9 cellular contexts compared by ENCODE assay signal in the genomic region with DNA sequence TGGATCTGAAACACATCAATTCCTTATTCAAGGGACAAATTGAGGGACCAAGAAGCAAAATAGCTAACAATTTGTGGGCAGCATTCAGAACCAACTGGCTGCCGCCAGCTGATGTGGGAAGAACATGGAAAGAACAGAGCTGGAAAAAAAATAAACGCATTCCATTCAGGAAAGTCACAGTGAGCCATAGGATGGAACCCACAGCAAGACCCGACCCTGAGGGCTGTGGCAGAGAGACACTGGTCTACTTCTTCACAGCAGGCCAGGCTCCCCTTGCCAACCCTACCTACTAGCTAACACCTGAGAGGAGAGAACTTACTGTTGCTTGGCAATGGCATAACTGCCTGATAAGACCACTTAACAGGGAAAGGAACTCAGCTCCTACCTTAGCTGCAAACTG.
DNase-seq lines count a peak whose midpoint lies in the region; ATAC-seq and TF ChIP-seq lines count a peak whose summit lies in the region.
"Had no signal": no experiment of that assay in that cellular context is flagged by ENCODE, and none has a peak within 500 bp of the region (broad histone marks: within the 10 kb centered on the region; RNA-seq: fewer than 3 reads in every experiment).

No MANE protein-coding gene starts in this region.

- no peak overlapping the region for H3K27ac ChIP-seq in HEK293 (ENCODE audit: extremely low read depth, low read depth, low read length)

- no peak overlapping the region for H3K4me3 ChIP-seq in HEK293 (ENCODE audit: low read depth, low read length)

- no peak for TF ChIP-seq CTCF in HEK293 (tag by site-specific recombination; IDR thresholded peaks at IDR 0.05)

- H3K27me3 Mint-ChIP-seq in activated T-helper 17 cell treated with anti-CD3 and anti-CD28 coated beads, Interleukin-2, amount 50 U/mL, for 72 hours, result no peaks in the 10 kb centered on the region
- H3K27me3 Mint-ChIP-seq in stimulated activated memory B cell treated with anti-CD40 and anti-IgM and Interleukin-4, amounts not matched to agents 10 μg/mL and 1 μg/mL and 100 μg/mL, for 72 hours, result no peaks in the 10 kb centered on the region
- H3K27me3 Mint-ChIP-seq in activated CD8-positive, alpha-beta T cell treated with anti-CD3 and anti-CD28 coated beads, Interleukin-2, amount 10 ng/mL, durations not matched to agents 7 days and 5 days (ENCODE audit: low read depth), result no peaks in the 10 kb centered on the region

- H3K4me1 ChIP-seq in HEK293 (ENCODE audit: control insufficient read depth, insufficient read depth, low read length), result peaks cover 3% of the 10 kb centered on the region

- no peak overlapping the region for H3K4me3 Mint-ChIP-seq in activated T-helper 17 cell treated with anti-CD3 and anti-CD28 coated beads, Interleukin-2, amount 50 U/mL, for 72 hours
- no peak overlapping the region for H3K4me3 Mint-ChIP-seq in stimulated activated memory B cell treated with anti-CD40 and anti-IgM and Interleukin-4, amounts not matched to agents 10 μg/mL and 1 μg/mL and 100 μg/mL, for 72 hours
- H3K4me3 Mint-ChIP-seq in activated CD8-positive, alpha-beta T cell treated with anti-CD3 and anti-CD28 coated beads, Interleukin-2, amount 10 ng/mL, durations not matched to agents 7 days and 5 days, result no peak overlapping the region

- H3K36me3 Mint-ChIP-seq in activated T-helper 17 cell treated with anti-CD3 and anti-CD28 coated beads, Interleukin-2, amount 50 U/mL, for 72 hours (ENCODE audit: low read depth), result peaks cover 13% of the 10 kb centered on the region
- peaks cover 6% of the 10 kb centered on the region for H3K36me3 Mint-ChIP-seq in stimulated activated memory B cell treated with anti-CD40 and anti-IgM and Interleukin-4, amounts not matched to agents 10 μg/mL and 1 μg/mL and 100 μg/mL, for 72 hours
- peaks cover 4% of the 10 kb centered on the region for H3K36me3 Mint-ChIP-seq in activated CD8-positive, alpha-beta T cell treated with anti-CD3 and anti-CD28 coated beads, Interleukin-2, amount 10 ng/mL, durations not matched to agents 7 days and 5 days (ENCODE audit: low read depth)

- POLR2A ChIA-PET in HEK293 (lab: Yijun Ruan, JAX), result no interaction called here
- POLR2A ChIA-PET in activated CD8-positive, alpha-beta T cell treated with anti-CD3 and anti-CD28 coated beads, Interleukin-2, amount 10 ng/mL, durations not matched to agents 7 days and 5 days (lab: Charles Lee), result no interaction called here

- no peaks in the 10 kb centered on the region for H3K36me3 ChIP-seq in HEK293 (ENCODE audit: control insufficient read depth in 2 of 2, insufficient read depth in 1 of 2, low read length in 2 of 2)

- DNase-seq in glomerular visceral epithelial cell (ENCODE audit: extremely low spot score), result peak; percentile 71
- DNase-seq in activated CD8-positive, alpha-beta T cell treated with anti-CD3 and anti-CD28 coated beads, Interleukin-2, amount 10 ng/mL, durations not matched to agents 7 days and 5 days, result no peak
- DNase-seq: stimulated activated CD4-positive, alpha-beta T cell treated with anti-CD3 and anti-CD28 coated beads, Interleukin-2, amount 100 ng/mL, for 48 hours; T1000 had no signal

- ATAC-seq in activated T-helper 17 cell treated with anti-CD3 and anti-CD28 coated beads, Interleukin-2, amount 50 U/mL, for 72 hours (replicated peaks), result no peak
- ATAC-seq in stimulated activated memory B cell treated with anti-CD40 and anti-IgM and Interleukin-4, amounts not matched to agents 10 μg/mL and 1 μg/mL and 100 μg/mL, for 72 hours, result no peak
- no peak for ATAC-seq in HG02610 (IDR thresholded peaks at IDR 0.05; ENCODE audit: unreplicated experiment)
- no peak for ATAC-seq in activated CD8-positive, alpha-beta T cell treated with anti-CD3 and anti-CD28 coated beads, Interleukin-2, amount 10 ng/mL, durations not matched to agents 7 days and 5 days
- no peak for ATAC-seq in activated CD4-positive, CD25-positive, alpha-beta regulatory T cell treated with anti-CD3 and anti-CD28 coated beads, Interleukin-2, amount 50 U/mL, for 24 hours

- CTCF ChIA-PET in HEK293 (lab: Yijun Ruan, JAX), result interaction anchor here (0.6 to 0.7 kb wide), 2 partner anchors 121 to 356 kb away, joined by 4 read pairs; no protein-coding TSS in a partner anchor
- CTCF ChIA-PET in activated CD8-positive, alpha-beta T cell treated with anti-CD3 and anti-CD28 coated beads, Interleukin-2, amount 10 ng/mL, durations not matched to agents 7 days and 5 days (lab: Charles Lee), result interaction anchor here (0.9 to 1.6 kb wide), 4 partner anchors 11 to 24 kb away, joined by 3 read pairs; no protein-coding TSS in a partner anchor

- no peaks in the 10 kb centered on the region for H3K9me3 Mint-ChIP-seq in activated T-helper 17 cell treated with anti-CD3 and anti-CD28 coated beads, Interleukin-2, amount 50 U/mL, for 72 hours
- H3K9me3 Mint-ChIP-seq in stimulated activated memory B cell treated with anti-CD40 and anti-IgM and Interleukin-4, amounts not matched to agents 10 μg/mL and 1 μg/mL and 100 μg/mL, for 72 hours, result no peaks in the 10 kb centered on the region
- H3K9me3 Mint-ChIP-seq in activated CD8-positive, alpha-beta T cell treated with anti-CD3 and anti-CD28 coated beads, Interleukin-2, amount 10 ng/mL, durations not matched to agents 7 days and 5 days (ENCODE audit: insufficient read depth), result no peaks in the 10 kb centered on the region

- no peaks in the 10 kb centered on the region for H3K9me3 ChIP-seq in HEK293 (ENCODE audit: control insufficient read depth, insufficient read depth, low read depth, low read length)

- H3K4me1 Mint-ChIP-seq in activated T-helper 17 cell treated with anti-CD3 and anti-CD28 coated beads, Interleukin-2, amount 50 U/mL, for 72 hours, result peaks cover 28% of the 10 kb centered on the region
- peaks cover 52% of the 10 kb centered on the region for H3K4me1 Mint-ChIP-seq in stimulated activated memory B cell treated with anti-CD40 and anti-IgM and Interleukin-4, amounts not matched to agents 10 μg/mL and 1 μg/mL and 100 μg/mL, for 72 hours
- peaks cover 10% of the 10 kb centered on the region for H3K4me1 Mint-ChIP-seq in activated CD8-positive, alpha-beta T cell treated with anti-CD3 and anti-CD28 coated beads, Interleukin-2, amount 10 ng/mL, durations not matched to agents 7 days and 5 days (ENCODE audit: low read depth)

- H3K27ac Mint-ChIP-seq in activated T-helper 17 cell treated with anti-CD3 and anti-CD28 coated beads, Interleukin-2, amount 50 U/mL, for 72 hours, result peak overlapping the region; percentile 46
- H3K27ac Mint-ChIP-seq in stimulated activated memory B cell treated with anti-CD40 and anti-IgM and Interleukin-4, amounts not matched to agents 10 μg/mL and 1 μg/mL and 100 μg/mL, for 72 hours, result peak overlapping the region; percentile 35
- H3K27ac Mint-ChIP-seq in activated CD8-positive, alpha-beta T cell treated with anti-CD3 and anti-CD28 coated beads, Interleukin-2, amount 10 ng/mL, durations not matched to agents 7 days and 5 days, result no peak overlapping the region

TF ChIP-seq in HEK293, 187 proteins besides CTCF, POLR2A, EP300 and RAD21:
- TF ChIP-seq ZNF830 (tag by site-specific recombination; IDR thresholded peaks at IDR 0.05; ENCODE audit: low read depth) (no peak), ZNF362 (tag by site-specific recombination; IDR thresholded peaks at IDR 0.05) (0 out of 2 replicates have a peak, but pooled peaks have one; percentile 14)
